In genomic region chr9:137070906-137071275, GRCh38 we compare ENCODE assay signal across 1 cellular context.
TF ChIP-seq lines count a peak whose summit lies in the region.

No MANE protein-coding gene starts in this region.

TF ChIP-seq in HepG2, 621 proteins besides CTCF, POLR2A, EP300 and RAD21 (continued from another document and continues in another):
- no peak for TF ChIP-seq ZBTB2 (CRISPR knock-in tag; IDR thresholded peaks at IDR 0.05; ENCODE audit: low read depth)
- TF ChIP-seq PRDM15 (CRISPR knock-in tag; IDR thresholded peaks at IDR 0.05): no peak
- TF ChIP-seq ZBTB4 (CRISPR knock-in tag; IDR thresholded peaks at IDR 0.05; ENCODE audit: borderline replicate concordance): peak; percentile 21; the same call in 1 of the 2 replicates
- no peak for TF ChIP-seq NBN (conservative IDR thresholded peaks at IDR 0.05)
- no peak for TF ChIP-seq ZNF329 (CRISPR knock-in tag; IDR thresholded peaks at IDR 0.05; ENCODE audit: low read depth)
- TF ChIP-seq GMEB2 (CRISPR knock-in tag; IDR thresholded peaks at IDR 0.05; ENCODE audit: low read depth): no peak
- no peak for TF ChIP-seq ZNF407 (CRISPR knock-in tag; IDR thresholded peaks at IDR 0.05; ENCODE audit: not compliant biosample characterization)
- TF ChIP-seq PAXIP1 (CRISPR knock-in tag; conservative IDR thresholded peaks at IDR 0.05): no peak
- no peak for TF ChIP-seq CSRNP2 (CRISPR knock-in tag; conservative IDR thresholded peaks at IDR 0.05; ENCODE audit: low read depth)
- TF ChIP-seq MED8 (CRISPR knock-in tag; IDR thresholded peaks at IDR 0.05; ENCODE audit: insufficient replicate concordance): no peak
- TF ChIP-seq TEAD2 (CRISPR knock-in tag; IDR thresholded peaks at IDR 0.05): no peak
- no peak; the same call in 1 of the 2 replicates for TF ChIP-seq ERF (CRISPR knock-in tag; IDR thresholded peaks at IDR 0.05)
- TF ChIP-seq RBFOX2 (IDR thresholded peaks at IDR 0.05; ENCODE audit: low read depth, low read length): no peak
- TF ChIP-seq ZMYM2 (CRISPR knock-in tag; IDR thresholded peaks at IDR 0.05): no peak
- TF ChIP-seq ZBTB43 (CRISPR knock-in tag; conservative IDR thresholded peaks at IDR 0.05): no peak
- no peak for TF ChIP-seq SIX1 (CRISPR knock-in tag; IDR thresholded peaks at IDR 0.05; ENCODE audit: borderline replicate concordance)
- TF ChIP-seq BCL3 (CRISPR knock-in tag; IDR thresholded peaks at IDR 0.05): peak; percentile 58; the same call in 1 of the 2 replicates
- TF ChIP-seq HOXA5 (CRISPR knock-in tag; IDR thresholded peaks at IDR 0.05): no peak
- TF ChIP-seq SMAD1 (CRISPR knock-in tag; IDR thresholded peaks at IDR 0.05; ENCODE audit: borderline replicate concordance, low read depth): 0 out of 2 replicates have a peak, but pooled peaks have one; percentile 40
- no peak for TF ChIP-seq DBP (CRISPR knock-in tag; IDR thresholded peaks at IDR 0.05; ENCODE audit: not compliant biosample characterization)
- TF ChIP-seq ZBTB38 (CRISPR knock-in tag; IDR thresholded peaks at IDR 0.05): no peak
